In genomic region chr13:45055198-45055901, GRCh38 we compare ENCODE assay signal across 8 cellular contexts.
DNase-seq lines count a peak whose midpoint lies in the region; ATAC-seq and TF ChIP-seq lines count a peak whose summit lies in the region.

No MANE protein-coding gene starts in this region.

- no peaks in the 10 kb centered on the region for H3K9me3 ChIP-seq in stomach smooth muscle (ENCODE audit: control insufficient read depth in 2 of 2, low read length in 2 of 2)

- H3K4me1 ChIP-seq in stomach smooth muscle (ENCODE audit: control insufficient read depth, insufficient read depth, low read length): peaks cover 16% of the 10 kb centered on the region

- intact Hi-C loops in natural killer cell (cut with micrococcal nuclease): no loop called here

- peaks cover 0 to 14% of the 10 kb centered on the region in 2 donors for H3K4me1 Mint-ChIP-seq in natural killer cell treated with Interleukin-12 subunit alpha and Interleukin-12 subunit beta and Interleukin-15 and Interleukin-18, amount 100 ng/mL, for 72 hours (ENCODE audit: low read depth in 2 of 2)
- no peaks in the 10 kb centered on the region for H3K4me1 Mint-ChIP-seq in natural killer cell

- H3K4me3 Mint-ChIP-seq in natural killer cell treated with Interleukin-12 subunit alpha and Interleukin-12 subunit beta and Interleukin-15 and Interleukin-18, amount 100 ng/mL, for 72 hours: peak overlapping the region; percentile 11
- no peak overlapping the region for H3K4me3 Mint-ChIP-seq in natural killer cell

- H3K9ac ChIP-seq in stomach smooth muscle (ENCODE audit: low read length in 2 of 2): no peak overlapping the region

- H3K27me3 Mint-ChIP-seq in natural killer cell treated with Interleukin-12 subunit alpha and Interleukin-12 subunit beta and Interleukin-15 and Interleukin-18, amount 100 ng/mL, for 72 hours: peaks cover 32 to 33% of the 10 kb centered on the region in 2 donors
- peaks cover 9 to 18% of the 10 kb centered on the region in 2 donors for H3K27me3 Mint-ChIP-seq in natural killer cell (ENCODE audit: low read depth in 2 of 2)

- no peaks in the 10 kb centered on the region for H3K9me3 Mint-ChIP-seq in natural killer cell treated with Interleukin-12 subunit alpha and Interleukin-12 subunit beta and Interleukin-15 and Interleukin-18, amount 100 ng/mL, for 72 hours
- no peaks in the 10 kb centered on the region for H3K9me3 Mint-ChIP-seq in natural killer cell

- no peak for TF ChIP-seq CTCF in natural killer cell (IDR thresholded peaks at IDR 0.05)

- peak; percentile 83 to 94 for ATAC-seq in natural killer cell treated with Interleukin-12 subunit alpha and Interleukin-12 subunit beta and Interleukin-15 and Interleukin-18, amount 100 ng/mL, for 72 hours
- ATAC-seq in natural killer cell (no peak), GM18505 (IDR thresholded peaks at IDR 0.05; ENCODE audit: unreplicated experiment) (no peak)

- peak overlapping the region in 1 of 2 donors; percentile 29 for H3K4me3 ChIP-seq in stomach smooth muscle (ENCODE audit: low read length in 2 of 2)

- DNase-seq in natural killer cell treated with Interleukin-12 subunit alpha and Interleukin-12 subunit beta and Interleukin-15 and Interleukin-18, amount 100 ng/mL, for 72 hours (ENCODE audit: low spot score): no peak
- DNase-seq in natural killer cell (no peak), HS-5 (ENCODE audit: low read depth) (peak; percentile 69), NCI-H345 treated with DMSO at 0.1 percent for 48 hours (lab: John Stamatoyannopoulos, UW; ENCODE audit: unreplicated experiment) (no peak)
- peak; percentile 75 for DNase-seq in activated naive CD4-positive, alpha-beta T cell treated with Interleukin-2 at 50 U/mL for 16 hours

- H3K27ac ChIP-seq in layer of hippocampus (ENCODE audit: low read depth, low read length): peak overlapping the region; percentile 39
- H3K27ac ChIP-seq in stomach smooth muscle (ENCODE audit: low read length): peak overlapping the region; percentile 80

- H3K27ac Mint-ChIP-seq in natural killer cell treated with Interleukin-12 subunit alpha and Interleukin-12 subunit beta and Interleukin-15 and Interleukin-18, amount 100 ng/mL, for 72 hours: no peak overlapping the region
- H3K27ac Mint-ChIP-seq in natural killer cell: no peak overlapping the region

- H3K36me3 ChIP-seq in stomach smooth muscle (ENCODE audit: control insufficient read depth in 2 of 2, insufficient read depth in 2 of 2, low read length in 2 of 2): no peaks in the 10 kb centered on the region

- H3K27me3 ChIP-seq in layer of hippocampus (ENCODE audit: control insufficient read depth, insufficient read depth, low read length) (no peaks in the 10 kb centered on the region), stomach smooth muscle (ENCODE audit: control insufficient read depth in 1 of 2, insufficient read depth in 2 of 2, low read length in 2 of 2) (no peaks in the 10 kb centered on the region)

- TF ChIP-seq POLR2A in GM18505 (IDR thresholded peaks at IDR 0.05; ENCODE audit: borderline replicate concordance, extremely low read depth, insufficient read depth, insufficient read length): no peak

- H3K36me3 Mint-ChIP-seq in natural killer cell treated with Interleukin-12 subunit alpha and Interleukin-12 subunit beta and Interleukin-15 and Interleukin-18, amount 100 ng/mL, for 72 hours: no peaks in the 10 kb centered on the region
- H3K36me3 Mint-ChIP-seq in natural killer cell: no peaks in the 10 kb centered on the region

Comparison
In these comparisons a context has a peak if more than half of its experiments do, and no peak if none do; other contexts are left out.
1. ATAC-seq: peak in natural killer cell treated with Interleukin-12 subunit alpha and Interleukin-12 subunit beta and Interleukin-15 and Interleukin-18, amount 100 ng/mL, for 72 hours (2 of 2); none in natural killer cell (0 of 3) and GM18505 (single experiment).
2. DNase-seq: peak in HS-5 (single experiment) and activated naive CD4-positive, alpha-beta T cell treated with Interleukin-2 at 50 U/mL for 16 hours (single experiment); none in natural killer cell treated with Interleukin-12 subunit alpha and Interleukin-12 subunit beta and Interleukin-15 and Interleukin-18, amount 100 ng/mL, for 72 hours (single experiment), natural killer cell (single experiment) and NCI-H345 treated with DMSO at 0.1 percent for 48 hours (single experiment).